In genomic region chr15:48962662-48963523, GRCh38 we compare ENCODE assay signal across 8 cellular contexts. TPM values are rescaled to one million over a fixed set of nuclear protein-coding genes. Genes with fewer than 3 reads are reported as not detected.
DNase-seq lines count a peak whose midpoint lies in the region; ATAC-seq and TF ChIP-seq lines count a peak whose summit lies in the region.

No MANE protein-coding gene starts in this region.

- no peaks in the 10 kb centered on the region for H3K9me3 Mint-ChIP-seq in neural crest cell

- DNase-seq in A172 (ENCODE audit: low spot score), result peak; percentile 23
- DNase-seq in T1000 (lab: John Stamatoyannopoulos, UW), result peak; percentile 53
- DNase-seq in fibroblast of mammary gland (ENCODE audit: low read depth), result peak; percentile 48
- DNase-seq in neural crest cell (ENCODE audit: low read depth, low spot score), result peak; percentile 35
- no peak for DNase-seq in HPDE6-E6E7 (ENCODE audit: extremely low spot score)
- DNase-seq in NCI-H1930 (lab: John Stamatoyannopoulos, UW), result no peak
- no peak for DNase-seq in activated CD4-positive, alpha-beta T cell treated with anti-CD3 and anti-CD28 coated beads, Interleukin-2, amount 50 U/mL, for 48 hours

- H3K27ac Mint-ChIP-seq in neural crest cell (ENCODE audit: unreplicated experiment), result peak overlapping the region; percentile 87

- H3K36me3 Mint-ChIP-seq in neural crest cell (ENCODE audit: low read depth), result no peaks in the 10 kb centered on the region

- peak overlapping the region; percentile 88 for H3K4me3 Mint-ChIP-seq in neural crest cell

- H3K4me1 Mint-ChIP-seq in neural crest cell, result peaks cover 21% of the 10 kb centered on the region

- peak; percentile 9 for ATAC-seq in GM19372 (IDR thresholded peaks at IDR 0.05; ENCODE audit: low read depth, unreplicated experiment)

- TF ChIP-seq CTCF in fibroblast of mammary gland (conservative IDR thresholded peaks at IDR 0.05; ENCODE audit: control insufficient read depth, insufficient read depth, low read depth, low read length), result no peak
- no peak for TF ChIP-seq CTCF in neural crest cell (conservative IDR thresholded peaks at IDR 0.05)

- peaks cover 8% of the 10 kb centered on the region for H3K27me3 Mint-ChIP-seq in neural crest cell (ENCODE audit: low read depth)

- peak overlapping the region; percentile 78 for H3K4me3 ChIP-seq in fibroblast of mammary gland (ENCODE audit: control insufficient read depth, low read depth, low read length)

RNA-seq across cellular contexts. Expression of gene SHC4, which starts 0.8 kb away (rescaled TPM):
- total RNA-seq in A172 (2014; rRNA removed; shearing (Covaris generic)), result 0.59 and 0.84 TPM in 2 replicates
- 4.9 and 5.0 TPM in 2 replicates for total RNA-seq in neural crest cell

Comparison
In these comparisons a context has a peak if more than half of its experiments do, and no peak if none do; other contexts are left out.
1. DNase-seq: peak in A172 (single experiment), T1000 (single experiment), fibroblast of mammary gland (single experiment) and neural crest cell (single experiment); none in HPDE6-E6E7 (single experiment), NCI-H1930 (0 of 2) and activated CD4-positive, alpha-beta T cell treated with anti-CD3 and anti-CD28 coated beads, Interleukin-2, amount 50 U/mL, for 48 hours (0 of 2).